Comparison of ENCODE assay signal across 7 cellular contexts in genomic region chr11:64875369-64876225, GRCh38. TPM values are rescaled to one million over a fixed set of nuclear protein-coding genes. Genes with fewer than 3 reads are reported as not detected.
DNase-seq lines count a peak whose midpoint lies in the region; TF ChIP-seq lines count a peak whose summit lies in the region.
"Had no signal": no experiment of that assay in that cellular context is flagged by ENCODE, and none has a peak within 500 bp of the region (broad histone marks: within the 10 kb centered on the region; RNA-seq: fewer than 3 reads in every experiment).

No MANE protein-coding gene starts in this region.

- DNase-seq in NCI-H526 treated with DMSO at 0.1 percent for 48 hours (lab: John Stamatoyannopoulos, UW) (peak; percentile 42), coronary artery (ENCODE audit: low spot score) (no peak), smooth muscle cell (lab: John Stamatoyannopoulos, UW; ENCODE audit: unreplicated experiment) (no peak), MM.1S (no peak), NCI-H187 (lab: John Stamatoyannopoulos, UW) (no peak)
- no peak for DNase-seq in stimulated activated CD4-positive, alpha-beta T cell treated with anti-CD3 and anti-CD28 coated beads, Interleukin-4, amount 100 ng/mL, for 24 hours
- DNase-seq: KBM-7 had no signal

- no peaks in the 10 kb centered on the region for H3K36me3 ChIP-seq in smooth muscle cell (ENCODE audit: low read depth)
- no peaks in the 10 kb centered on the region for H3K36me3 ChIP-seq in MM.1S (replicated peaks; ENCODE audit: insufficient read depth, low read length)

- H3F3A ChIP-seq in smooth muscle cell (ENCODE audit: low read depth) (peaks cover 9% of the 10 kb centered on the region), MM.1S (ENCODE audit: insufficient read depth, low read length) (peaks cover 15% of the 10 kb centered on the region)

- H3K4me3 ChIP-seq in coronary artery (peak overlapping the region; percentile 95), smooth muscle cell (peak overlapping the region; percentile 83), MM.1S (ENCODE audit: low read length) (no peak overlapping the region)

- H3K27me3 ChIP-seq in smooth muscle cell (ENCODE audit: low read depth) (no peaks in the 10 kb centered on the region), MM.1S (replicated peaks; ENCODE audit: insufficient read depth, low read length) (no peaks in the 10 kb centered on the region)

- H3K4me2 ChIP-seq in smooth muscle cell (peak overlapping the region; percentile 99), MM.1S (ENCODE audit: low read depth, low read length) (no peak overlapping the region)

- TF ChIP-seq CTCF in coronary artery (IDR thresholded peaks at IDR 0.05) = no peak
- no peak for TF ChIP-seq CTCF in smooth muscle cell (IDR thresholded peaks at IDR 0.05; ENCODE audit: borderline replicate concordance, insufficient read depth, poor library complexity, severe bottlenecking)
- no peak for TF ChIP-seq CTCF in MM.1S (IDR thresholded peaks at IDR 0.05; ENCODE audit: low read length)

- no peaks in the 10 kb centered on the region for H3K9me2 ChIP-seq in MM.1S (replicated peaks; ENCODE audit: insufficient read depth, low read length)

- H2AFZ ChIP-seq in smooth muscle cell (ENCODE audit: low read depth) (no peak overlapping the region), MM.1S (ENCODE audit: low read length) (no peak overlapping the region)

- peaks cover 23% of the 10 kb centered on the region for H3K4me1 ChIP-seq in smooth muscle cell (ENCODE audit: low read depth)
- peaks cover 26% of the 10 kb centered on the region for H3K4me1 ChIP-seq in MM.1S (ENCODE audit: low read length)

- H3K9ac ChIP-seq in smooth muscle cell (ENCODE audit: low read depth) (no peak overlapping the region), MM.1S (ENCODE audit: low read length) (no peak overlapping the region)

- H3K79me2 ChIP-seq in smooth muscle cell (ENCODE audit: low read depth) = peaks cover 73% of the 10 kb centered on the region
- peaks cover 52% of the 10 kb centered on the region for H3K79me2 ChIP-seq in MM.1S (ENCODE audit: low read length)

- H4K20me1 ChIP-seq in smooth muscle cell (ENCODE audit: low read depth) (peaks cover 67% of the 10 kb centered on the region), MM.1S (ENCODE audit: insufficient read depth, low read length) (no peaks in the 10 kb centered on the region)

- WGBS in smooth muscle cell (ENCODE audit: low lambda C conversion rate) = 89% methylated on average over 17 of the region's 17 CpGs

- no peaks in the 10 kb centered on the region for H3K9me3 ChIP-seq in smooth muscle cell (replicated peaks; ENCODE audit: low read depth)
- no peaks in the 10 kb centered on the region for H3K9me3 ChIP-seq in MM.1S (replicated peaks; ENCODE audit: insufficient read depth, low read length)

- H3K27ac ChIP-seq in coronary artery (peak overlapping the region; percentile 94 to 98), smooth muscle cell (ENCODE audit: low read depth) (peak overlapping the region; percentile 70), MM.1S (ENCODE audit: low read length) (no peak overlapping the region)

RNA-seq across cellular contexts. Expression of gene EHD1, which starts 2.8 kb away (rescaled TPM):
- 30.9 and 59.8 TPM in 2 replicates for total RNA-seq in smooth muscle cell
- polyA plus RNA-seq in smooth muscle cell = 42.8 and 46.7 TPM in 2 replicates

RNA-seq across cellular contexts. Expression of gene CDC42BPG, which starts 31.1 kb away (rescaled TPM):
- total RNA-seq in smooth muscle cell = 3.0 and 4.7 TPM in 2 replicates
- 1.7 and 5.9 TPM in 2 replicates for polyA plus RNA-seq in smooth muscle cell

RNA-seq across cellular contexts. Expression of gene ATG2A, which starts 41.4 kb away (rescaled TPM):
- 4.8 and 4.9 TPM in 2 replicates for total RNA-seq in smooth muscle cell
- 6.2 and 8.6 TPM in 2 replicates for polyA plus RNA-seq in smooth muscle cell

RNA-seq across cellular contexts. Expression of gene PPP2R5B, which starts 48.9 kb away (rescaled TPM):
- 14.9 and 20.7 TPM in 2 replicates for total RNA-seq in smooth muscle cell
- 32.7 and 36.6 TPM in 2 replicates for polyA plus RNA-seq in smooth muscle cell
